Comparison of ENCODE assay signal across 8 cellular contexts in genomic region chr2:231709981-231710750, GRCh38. TPM values are rescaled to one million over a fixed set of nuclear protein-coding genes. Genes with fewer than 3 reads are reported as not detected.
DNase-seq lines count a peak whose midpoint lies in the region; ATAC-seq and TF ChIP-seq lines count a peak whose summit lies in the region.

No MANE protein-coding gene starts in this region.

- peak; percentile 60 for TF ChIP-seq CTCF in osteoblast (IDR thresholded peaks at IDR 0.05; ENCODE audit: extremely low read depth, low read depth, low read length)

- H3K4me2 ChIP-seq in osteoblast (ENCODE audit: insufficient read depth, low read length) = peak overlapping the region; percentile 81

- H3K27ac ChIP-seq in osteoblast (ENCODE audit: low read depth, low read length) (peak overlapping the region; percentile 61), temporal lobe (ENCODE audit: low read depth, low read length) (peak overlapping the region; percentile 93)

- peak overlapping the region; percentile 95 for H3K4me3 ChIP-seq in osteoblast (ENCODE audit: insufficient read depth, low read length)

- peaks cover 53% of the 10 kb centered on the region for H3K79me2 ChIP-seq in osteoblast (ENCODE audit: insufficient read depth, low read length)

- H3K9me3 Mint-ChIP-seq in activated naive CD4-positive, alpha-beta T cell treated with anti-CD3 and anti-CD28 coated beads, Interleukin-2, amount 50 U/mL, for 72 hours = no peaks in the 10 kb centered on the region

- H3K4me1 ChIP-seq in osteoblast (ENCODE audit: insufficient read depth, low read length) = peaks cover 28% of the 10 kb centered on the region

- DNase-seq in Ammon's horn (ENCODE audit: low spot score) (peak; percentile 80), HuH-7 (ENCODE audit: low spot score) (peak; percentile 88), SK-N-DZ (ENCODE audit: low spot score) (peak; percentile 70), head of caudate nucleus (peak; percentile 45 to 91 (median 81)), osteoblast (ENCODE audit: insufficient read length, low spot score, missing footprints) (peak; percentile 99)
- peak; percentile 91 to 98 for DNase-seq in activated naive CD4-positive, alpha-beta T cell treated with anti-CD3 and anti-CD28 coated beads, Interleukin-2, amount 50 U/mL, for 72 hours (ENCODE audit: low spot score in 2 of 2)

- H2AFZ ChIP-seq in osteoblast (ENCODE audit: low read length) = peak overlapping the region; percentile 54

- peaks cover 37% of the 10 kb centered on the region for H4K20me1 ChIP-seq in osteoblast (ENCODE audit: insufficient read depth, low read length)

- peak overlapping the region; percentile 97 to 99 for H3K27ac Mint-ChIP-seq in activated naive CD4-positive, alpha-beta T cell treated with anti-CD3 and anti-CD28 coated beads, Interleukin-2, amount 50 U/mL, for 72 hours

- intact Hi-C loops in head of caudate nucleus (cut with DNase I) = loop anchor here (2.0 kb wide), 2 partner anchors 23 to 95 kb away; no protein-coding TSS in a partner anchor

- H3K27me3 ChIP-seq in osteoblast (ENCODE audit: insufficient read depth, low read length) = no peaks in the 10 kb centered on the region

- ATAC-seq in GM19023 (IDR thresholded peaks at IDR 0.05; ENCODE audit: unreplicated experiment) = peak; percentile 13
- peak; percentile 16 to 27 for ATAC-seq in activated naive CD4-positive, alpha-beta T cell treated with anti-CD3 and anti-CD28 coated beads, Interleukin-2, amount 50 U/mL, for 72 hours

- H3K36me3 ChIP-seq in osteoblast (ENCODE audit: insufficient read depth, low read length) = peaks cover 18% of the 10 kb centered on the region

- no peaks in the 10 kb centered on the region for H3K9me3 ChIP-seq in osteoblast (ENCODE audit: low read depth, low read length)

- H3K36me3 Mint-ChIP-seq in activated naive CD4-positive, alpha-beta T cell treated with anti-CD3 and anti-CD28 coated beads, Interleukin-2, amount 50 U/mL, for 72 hours = peaks cover 37 to 49% of the 10 kb centered on the region in 2 donors

RNA-seq across cellular contexts. Expression of gene PTMA, which starts 1.8 kb away (rescaled TPM):
- 2,656 and 2,739 TPM in 2 replicates for polyA plus RNA-seq in SK-N-DZ (2014; cell fraction: cytosol; rRNA removed)
- polyA plus RNA-seq in SK-N-DZ (2014; cell fraction: nucleus; rRNA removed) = 1,394 and 1,766 TPM in 2 replicates
- total RNA-seq in activated naive CD4-positive, alpha-beta T cell treated with anti-CD3 and anti-CD28 coated beads, Interleukin-2, amount 50 U/mL, for 72 hours = 1,000 to 10,000 TPM; 1,703 to 2,175 TPM
- total RNA-seq in osteoblast = 459 and 545 TPM in 2 replicates
- total RNA-seq in temporal lobe = 458 TPM

Comparison
In these comparisons a context has a peak if more than half of its experiments do, and no peak if none do; other contexts are left out.
1. Peak in every context shown above with its lines: DNase-seq, ATAC-seq, H3K4me3 ChIP-seq and H3K27ac ChIP-seq.